Comparison of ENCODE assay signal across 22 cellular contexts in genomic region chr20:34507661-34508060, GRCh38. TPM values are rescaled to one million over a fixed set of nuclear protein-coding genes. Genes with fewer than 3 reads are reported as not detected.
DNase-seq lines count a peak whose midpoint lies in the region; ATAC-seq, FAIRE-seq and TF ChIP-seq lines count a peak whose summit lies in the region.
"Had no signal": no experiment of that assay in that cellular context is flagged by ENCODE, and none has a peak within 500 bp of the region (broad histone marks: within the 10 kb centered on the region; RNA-seq: fewer than 3 reads in every experiment).

No MANE protein-coding gene starts in this region.

- no peak for ATAC-seq in T-helper 17 cell
- ATAC-seq in pancreas: no peak
- ATAC-seq: CD8-positive, alpha-beta T cell; GM12878 had no signal

- no peaks in the 10 kb centered on the region for H3K9me3 Mint-ChIP-seq in type B pancreatic cell
- H3K9me3 Mint-ChIP-seq in CD8-positive, alpha-beta memory T cell: no peaks in the 10 kb centered on the region
- H3K9me3 Mint-ChIP-seq: CD8-positive, alpha-beta T cell; H9; IgD-negative memory B cell had no signal

- H3K27ac Mint-ChIP-seq in T-helper 17 cell (peak overlapping the region; percentile 9), type B pancreatic cell (no peak overlapping the region)
- H3K27ac Mint-ChIP-seq in CD8-positive, alpha-beta memory T cell: peak overlapping the region in 2 of 8 donors; percentile 11 to 17
- H3K27ac Mint-ChIP-seq: B cell had no signal

- WGBS in pancreas, 2 donors: 67 to 79% methylated on average over 2 of the region's 2 CpGs

- intact Hi-C loops in pancreas (cut with DNase I): no loop called here

- peaks cover 5% of the 10 kb centered on the region for H3K4me1 Mint-ChIP-seq in T-helper 17 cell
- peaks cover 4% of the 10 kb centered on the region for H3K4me1 Mint-ChIP-seq in type B pancreatic cell (ENCODE audit: unreplicated experiment)
- H3K4me1 Mint-ChIP-seq in CD8-positive, alpha-beta memory T cell: peaks cover under 1 to 8% (median 7%) of the 10 kb centered on the region in 3 donors

- POLR2A ChIA-PET in HEK293 (lab: Yijun Ruan, JAX): no interaction called here
- POLR2A ChIA-PET in CD8-positive, alpha-beta memory T cell (lab: Charles Lee): no interaction called here

- no peaks in the 10 kb centered on the region for H3K4me1 ChIP-seq in HEK293 (ENCODE audit: control insufficient read depth, insufficient read depth, low read length)
- H3K4me1 ChIP-seq in pancreas: no peaks in the 10 kb centered on the region
- no peaks in the 10 kb centered on the region for H3K4me1 ChIP-seq in CD8-positive, alpha-beta memory T cell (ENCODE audit: insufficient read depth, low read length)

- H3K27ac ChIP-seq in HEK293 (ENCODE audit: extremely low read depth, low read depth, low read length) (no peak overlapping the region), cingulate gyrus (ENCODE audit: low read depth, low read length) (peak overlapping the region; percentile 31), pancreas (no peak overlapping the region)
- H3K27ac ChIP-seq in CD8-positive, alpha-beta memory T cell (ENCODE audit: low read depth, low read length): no peak overlapping the region
- H3K27ac ChIP-seq: BLaER1 treated with 17β-estradiol and CSF1 and Interleukin-3, amounts not matched to agents 10 nM and 100 nM; HL-60 had no signal

- H3K4me3 Mint-ChIP-seq in T-helper 17 cell (no peak overlapping the region), type B pancreatic cell (no peak overlapping the region)
- no peak overlapping the region for H3K4me3 Mint-ChIP-seq in CD8-positive, alpha-beta memory T cell
- H3K4me3 Mint-ChIP-seq: B cell; CD8-positive, alpha-beta T cell; H9; IgD-negative memory B cell had no signal

- no peak for TF ChIP-seq CTCF in HEK293 (tag by site-specific recombination; IDR thresholded peaks at IDR 0.05)
- TF ChIP-seq CTCF in type B pancreatic cell (conservative IDR thresholded peaks at IDR 0.05): no peak
- no peak for TF ChIP-seq CTCF in pancreas (IDR thresholded peaks at IDR 0.05)

- CTCF ChIA-PET in HEK293 (lab: Yijun Ruan, JAX): no interaction called here
- CTCF ChIA-PET in CD8-positive, alpha-beta memory T cell (lab: Charles Lee): no interaction called here

- DNase-seq in T-helper 17 cell (no peak), pons (ENCODE audit: low spot score) (peak; percentile 42), hepatic stellate cell (ENCODE audit: low spot score) (no peak), type B pancreatic cell (ENCODE audit: extremely low spot score, unreplicated experiment) (no peak), pancreas (no peak)
- DNase-seq in CD8-positive, alpha-beta memory T cell: no peak
- DNase-seq: CD8-positive, alpha-beta T cell; COR-L47; DMS 273 treated with DMSO at 0.1 percent for 48 hours; DMS53; DND-41; EL; H9 had no signal

- no peaks in the 10 kb centered on the region for H3K27me3 ChIP-seq in pancreas
- H3K27me3 ChIP-seq in CD8-positive, alpha-beta memory T cell (ENCODE audit: insufficient read depth, low read length, poor library complexity, severe bottlenecking): no peaks in the 10 kb centered on the region
- H3K27me3 ChIP-seq: BLaER1 treated with 17β-estradiol and CSF1 and Interleukin-3, amounts not matched to agents 10 nM and 100 nM had no signal

- no peak for FAIRE-seq in pancreas (lab: Jason Lieb, UNC)
- FAIRE-seq: GM12878, H1 had no signal

- H3K4me3 ChIP-seq in HEK293 (ENCODE audit: low read depth, low read length) (no peak overlapping the region), pancreas (no peak overlapping the region)
- H3K4me3 ChIP-seq in CD8-positive, alpha-beta memory T cell (ENCODE audit: low read length): no peak overlapping the region
- H3K4me3 ChIP-seq: BLaER1 treated with 17β-estradiol and CSF1 and Interleukin-3, amounts not matched to agents 10 nM and 100 nM; GM12878 had no signal

- H3K27me3 Mint-ChIP-seq in T-helper 17 cell (no peaks in the 10 kb centered on the region), type B pancreatic cell (no peaks in the 10 kb centered on the region)
- H3K27me3 Mint-ChIP-seq in CD8-positive, alpha-beta memory T cell: no peaks in the 10 kb centered on the region
- H3K27me3 Mint-ChIP-seq: B cell, IgD-negative memory B cell had no signal

- H3K36me3 ChIP-seq in HEK293 (ENCODE audit: control insufficient read depth in 2 of 2, insufficient read depth in 1 of 2, low read length in 2 of 2) (peaks cover 25 to 59% of the 10 kb centered on the region in 2 experiments), pancreas (peaks cover 0 to 23% (median 11%) of the 10 kb centered on the region in 3 donors)
- no peaks in the 10 kb centered on the region for H3K36me3 ChIP-seq in CD8-positive, alpha-beta memory T cell (ENCODE audit: insufficient read depth, low read length)

- H3K36me3 Mint-ChIP-seq in T-helper 17 cell (ENCODE audit: low read depth): peaks cover 2% of the 10 kb centered on the region
- peaks cover 17% of the 10 kb centered on the region for H3K36me3 Mint-ChIP-seq in type B pancreatic cell
- H3K36me3 Mint-ChIP-seq in CD8-positive, alpha-beta memory T cell: peaks cover 0 to 66% (median 12%) of the 10 kb centered on the region in 3 donors

- H3K9me3 ChIP-seq in HEK293 (ENCODE audit: control insufficient read depth, insufficient read depth, low read depth, low read length) (no peaks in the 10 kb centered on the region), T-helper 17 cell (ENCODE audit: control insufficient read depth, low read length, poor library complexity, severe bottlenecking) (no peaks in the 10 kb centered on the region), pancreas (no peaks in the 10 kb centered on the region)
- no peaks in the 10 kb centered on the region for H3K9me3 ChIP-seq in CD8-positive, alpha-beta memory T cell (ENCODE audit: low read length)
- H3K9me3 ChIP-seq: BLaER1 treated with 17β-estradiol and CSF1 and Interleukin-3, amounts not matched to agents 10 nM and 100 nM had no signal

TF ChIP-seq in HEK293, 187 proteins besides CTCF, POLR2A, EP300 and RAD21:
- TF ChIP-seq HOXD13 (CRISPR knock-in tag; IDR thresholded peaks at IDR 0.05; ENCODE audit: borderline replicate concordance) (no peak), KLF8 (tag by site-specific recombination; IDR thresholded peaks at IDR 0.05) (no peak), ZNF202 (tag by site-specific recombination; IDR thresholded peaks at IDR 0.05; ENCODE audit: borderline replicate concordance) (no peak), SP2 (tag by site-specific recombination; IDR thresholded peaks at IDR 0.05) (no peak), ZNF37A (tag by site-specific recombination; IDR thresholded peaks at IDR 0.05) (no peak), ZNF658 (tag by site-specific recombination; IDR thresholded peaks at IDR 0.05) (no peak), ZNF707 (tag by site-specific recombination; IDR thresholded peaks at IDR 0.05) (no peak), ZNF785 (tag by site-specific recombination; IDR thresholded peaks at IDR 0.05) (no peak), SCRT1 (tag by site-specific recombination; IDR thresholded peaks at IDR 0.05; ENCODE audit: borderline replicate concordance) (peak; percentile 75), ZSCAN23 (tag by site-specific recombination; IDR thresholded peaks at IDR 0.05) (no peak), SCRT2 (tag by site-specific recombination; IDR thresholded peaks at IDR 0.05) (peak; percentile 70), SALL2 (tag by site-specific recombination; IDR thresholded peaks at IDR 0.05; ENCODE audit: borderline replicate concordance) (no peak), ZNF416 (tag by site-specific recombination; IDR thresholded peaks at IDR 0.05) (no peak), ZNF239 (tag by site-specific recombination; IDR thresholded peaks at IDR 0.05) (no peak), ZNF792 (tag by site-specific recombination; IDR thresholded peaks at IDR 0.05) (no peak)
- TF ChIP-seq, protein P1, sequence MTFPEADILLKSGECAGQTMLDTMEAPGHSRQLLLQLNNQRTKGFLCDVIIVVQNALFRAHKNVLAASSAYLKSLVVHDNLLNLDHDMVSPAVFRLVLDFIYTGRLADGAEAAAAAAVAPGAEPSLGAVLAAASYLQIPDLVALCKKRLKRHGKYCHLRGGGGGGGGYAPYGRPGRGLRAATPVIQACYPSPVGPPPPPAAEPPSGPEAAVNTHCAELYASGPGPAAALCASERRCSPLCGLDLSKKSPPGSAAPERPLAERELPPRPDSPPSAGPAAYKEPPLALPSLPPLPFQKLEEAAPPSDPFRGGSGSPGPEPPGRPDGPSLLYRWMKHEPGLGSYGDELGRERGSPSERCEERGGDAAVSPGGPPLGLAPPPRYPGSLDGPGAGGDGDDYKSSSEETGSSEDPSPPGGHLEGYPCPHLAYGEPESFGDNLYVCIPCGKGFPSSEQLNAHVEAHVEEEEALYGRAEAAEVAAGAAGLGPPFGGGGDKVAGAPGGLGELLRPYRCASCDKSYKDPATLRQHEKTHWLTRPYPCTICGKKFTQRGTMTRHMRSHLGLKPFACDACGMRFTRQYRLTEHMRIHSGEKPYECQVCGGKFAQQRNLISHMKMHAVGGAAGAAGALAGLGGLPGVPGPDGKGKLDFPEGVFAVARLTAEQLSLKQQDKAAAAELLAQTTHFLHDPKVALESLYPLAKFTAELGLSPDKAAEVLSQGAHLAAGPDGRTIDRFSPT (tag by site-specific recombination; IDR thresholded peaks at IDR 0.05): no peak

RNA-seq across cellular contexts. Expression of gene DYNLRB1, which starts 8.6 kb away (rescaled TPM):
- 10 to 100 TPM; 52.8 to 62.0 TPM for total RNA-seq in T-helper 17 cell
- total RNA-seq in type B pancreatic cell (ENCODE audit: low replicate concordance): 164 and 201 TPM in 2 replicates
- 10 to 100 TPM; 26.9 to 57.2 (median 38.5) TPM for total RNA-seq in pancreas
- 100 to 1,000 TPM; 129 to 178 TPM for polyA plus RNA-seq in pancreas
- total RNA-seq in CD8-positive, alpha-beta memory T cell: 10 to 100 TPM; 81.1 to 81.2 TPM
- 315 TPM for polyA plus RNA-seq in CD8-positive, alpha-beta memory T cell

RNA-seq across cellular contexts. Expression of gene MAP1LC3A, which starts 50.9 kb away (rescaled TPM):
- total RNA-seq in T-helper 17 cell: 10 to 100 TPM; 11.7 to 13.7 TPM
- total RNA-seq in type B pancreatic cell (ENCODE audit: low replicate concordance): 83.9 and 85.2 TPM in 2 replicates
- total RNA-seq in pancreas: 10 to 100 TPM in 5 of 6 donors, 1 to 10 TPM in 1; 9.4 to 19.7 (median 12.3) TPM
- 10 to 100 TPM; 57.6 to 94.2 TPM for polyA plus RNA-seq in pancreas
- total RNA-seq in CD8-positive, alpha-beta memory T cell: 1 to 10 TPM; 1.5 to 1.7 TPM
- 8.5 TPM for polyA plus RNA-seq in CD8-positive, alpha-beta memory T cell
- total RNA-seq: HT1080 had no signal
